ENCODE assay signal across 10 cellular contexts in genomic region chr2:65232636-65233035, GRCh38. TPM values are rescaled to one million over a fixed set of nuclear protein-coding genes. Genes with fewer than 3 reads are reported as not detected.
A peak's percentile ranks its signal among the peaks of the same experiment; 100 is the strongest.
DNase-seq lines count a peak whose midpoint lies in the region; ATAC-seq and TF ChIP-seq lines count a peak whose summit lies in the region.
"Had no signal": no experiment of that assay in that cellular context is flagged by ENCODE, and none has a peak within 500 bp of the region (broad histone marks: within the 10 kb centered on the region; RNA-seq: fewer than 3 reads in every experiment).

No MANE protein-coding gene starts in this region.

- peak overlapping the region; percentile 39; the same call in 1 of the 2 replicates for H3K9ac ChIP-seq in OCI-LY3 (ENCODE audit: low read length)

- H2AFZ ChIP-seq in OCI-LY3 (ENCODE audit: low read depth, low read length) = no peak overlapping the region

- CTCF ChIA-PET in WTC11 (lab: Charles Lee) = no interaction called here

- peak overlapping the region; percentile 79 for H3K27ac Mint-ChIP-seq in dendritic cell treated with granulocyte-macrophage colony-stimulating factor and Interleukin-4, amounts not matched to agents 40 ng/mL and 50 ng/mL, for 4 days
- no peak overlapping the region for H3K27ac Mint-ChIP-seq in WTC11

- H3K4me3 Mint-ChIP-seq in dendritic cell treated with granulocyte-macrophage colony-stimulating factor and Interleukin-4, amounts not matched to agents 40 ng/mL and 50 ng/mL, for 4 days = peak overlapping the region; percentile 32
- H3K4me3 Mint-ChIP-seq in WTC11 = no peak overlapping the region

- intact Hi-C loops in dendritic cell treated with granulocyte-macrophage colony-stimulating factor and Interleukin-4, amounts not matched to agents 40 ng/mL and 50 ng/mL, for 4 days (cut with micrococcal nuclease) = no loop called here

- DNase-seq in SKM-1 treated with dmso at 0.1 percent for 144 hours (lab: John Stamatoyannopoulos, UW; ENCODE audit: unreplicated experiment) (peak; percentile 30), SKM-1 (lab: John Stamatoyannopoulos, UW; ENCODE audit: unreplicated experiment) (no peak), OCI-M2 (lab: John Stamatoyannopoulos, UW; ENCODE audit: unreplicated experiment) (no peak), WTC11 (ENCODE audit: low spot score) (no peak), suprapubic skin (ENCODE audit: low spot score in 2 of 2) (no peak)
- DNase-seq in stimulated activated naive CD8-positive, alpha-beta T cell treated with anti-CD3 and anti-CD28 coated beads, Interleukin-15, Interleukin-2, amounts not matched to agents 100 U/mL and 50 U/mL, for 24 hours = no peak

- H3K4me1 Mint-ChIP-seq in dendritic cell treated with granulocyte-macrophage colony-stimulating factor and Interleukin-4, amounts not matched to agents 40 ng/mL and 50 ng/mL, for 4 days (ENCODE audit: low read depth) = peaks cover 38% of the 10 kb centered on the region
- H3K4me1 Mint-ChIP-seq in WTC11 = peaks cover 5% of the 10 kb centered on the region

- peaks cover 27% of the 10 kb centered on the region for H3K4me1 ChIP-seq in OCI-LY3 (ENCODE audit: low read length)
- H3K4me1 ChIP-seq in suprapubic skin = peaks cover 44% of the 10 kb centered on the region

- H3K9me3 Mint-ChIP-seq in dendritic cell treated with granulocyte-macrophage colony-stimulating factor and Interleukin-4, amounts not matched to agents 40 ng/mL and 50 ng/mL, for 4 days = no peaks in the 10 kb centered on the region
- H3K9me3 Mint-ChIP-seq in WTC11 = no peaks in the 10 kb centered on the region

- H3K4me2 ChIP-seq in OCI-LY3 (ENCODE audit: low read length) = peak overlapping the region; percentile 47

- POLR2A ChIA-PET in WTC11 (lab: Charles Lee) = no interaction called here

- no peak for TF ChIP-seq EP300 in suprapubic skin (IDR thresholded peaks at IDR 0.05)

- no peak for TF ChIP-seq POLR2A in suprapubic skin (IDR thresholded peaks at IDR 0.05)

- H3K27ac ChIP-seq in OCI-LY3 (ENCODE audit: low read length) (peak overlapping the region; percentile 73), suprapubic skin (no peak overlapping the region)
- H3K27ac ChIP-seq: 22Rv1, VCaP had no signal

- H3K9me3 ChIP-seq in OCI-LY3 (ENCODE audit: insufficient read depth, low read length) = no peaks in the 10 kb centered on the region
- no peaks in the 10 kb centered on the region for H3K9me3 ChIP-seq in suprapubic skin

- H3K36me3 Mint-ChIP-seq in dendritic cell treated with granulocyte-macrophage colony-stimulating factor and Interleukin-4, amounts not matched to agents 40 ng/mL and 50 ng/mL, for 4 days (ENCODE audit: low read depth) = peaks cover 58% of the 10 kb centered on the region
- H3K36me3 Mint-ChIP-seq in WTC11 = 0 out of 2 replicates have a peak, but pooled peaks cover 2% of the 10 kb centered on the region

- TF ChIP-seq CTCF in OCI-LY3 (IDR thresholded peaks at IDR 0.05; ENCODE audit: low read depth, low read length) (no peak), WTC11 (IDR thresholded peaks at IDR 0.05) (no peak), suprapubic skin (IDR thresholded peaks at IDR 0.05) (no peak)

- WGBS in suprapubic skin = 72% methylated on average over 2 of the region's 2 CpGs

- H3K27me3 Mint-ChIP-seq in dendritic cell treated with granulocyte-macrophage colony-stimulating factor and Interleukin-4, amounts not matched to agents 40 ng/mL and 50 ng/mL, for 4 days = no peaks in the 10 kb centered on the region
- no peaks in the 10 kb centered on the region for H3K27me3 Mint-ChIP-seq in WTC11 (ENCODE audit: low read depth)

- H3K4me3 ChIP-seq in OCI-LY3 (ENCODE audit: low read length) (no peak overlapping the region), suprapubic skin (no peak overlapping the region)

- H4K20me1 ChIP-seq in OCI-LY3 (ENCODE audit: insufficient read depth, low read length) = peaks cover 51% of the 10 kb centered on the region

- peak; percentile 76 for ATAC-seq in stimulated activated naive CD8-positive, alpha-beta T cell treated with anti-CD3 and anti-CD28 coated beads, Interleukin-15, Interleukin-2, amounts not matched to agents 100 U/mL and 50 U/mL, for 24 hours
- ATAC-seq in WTC11 = no peak

- H3K27me3 ChIP-seq in OCI-LY3 (ENCODE audit: low read depth, low read length) = no peaks in the 10 kb centered on the region
- no peaks in the 10 kb centered on the region for H3K27me3 ChIP-seq in suprapubic skin

- H3K79me2 ChIP-seq in OCI-LY3 (ENCODE audit: low read length) = peaks cover 100% of the 10 kb centered on the region

- H3K36me3 ChIP-seq in OCI-LY3 (replicated peaks; ENCODE audit: low read depth, low read length) (peaks cover 37% of the 10 kb centered on the region), suprapubic skin (no peaks in the 10 kb centered on the region)

TF ChIP-seq in WTC11, 78 proteins besides CTCF, POLR2A, EP300 and RAD21:
- TF ChIP-seq E2F1 (CRISPR knock-in tag; IDR thresholded peaks at IDR 0.05) (no peak), TEAD4 (CRISPR knock-in tag; IDR thresholded peaks at IDR 0.05) (no peak), HMGA2 (CRISPR knock-in tag; IDR thresholded peaks at IDR 0.05) (no peak), JUN (CRISPR knock-in tag; IDR thresholded peaks at IDR 0.05) (no peak), USF2 (CRISPR knock-in tag; IDR thresholded peaks at IDR 0.05) (no peak), RELA (CRISPR knock-in tag; IDR thresholded peaks at IDR 0.05; ENCODE audit: borderline replicate concordance) (no peak), SP1 (CRISPR knock-in tag; conservative IDR thresholded peaks at IDR 0.05) (no peak), ATF1 (CRISPR knock-in tag; IDR thresholded peaks at IDR 0.05) (no peak), FOXP4 (CRISPR knock-in tag; IDR thresholded peaks at IDR 0.05) (no peak), ZNF396 (CRISPR knock-in tag; IDR thresholded peaks at IDR 0.05; ENCODE audit: borderline replicate concordance) (no peak)

RNA-seq across cellular contexts. Expression of gene ACTR2, which starts 5.0 kb away (rescaled TPM):
- total RNA-seq in WTC11 (2021) = 160 to 170 TPM (median 168 TPM) in 3 replicates
- 10 to 100 TPM; 41.5 to 56.9 (median 49.8) TPM for total RNA-seq in suprapubic skin
